32 cellular contexts compared by ENCODE assay signal in the genomic region with DNA sequence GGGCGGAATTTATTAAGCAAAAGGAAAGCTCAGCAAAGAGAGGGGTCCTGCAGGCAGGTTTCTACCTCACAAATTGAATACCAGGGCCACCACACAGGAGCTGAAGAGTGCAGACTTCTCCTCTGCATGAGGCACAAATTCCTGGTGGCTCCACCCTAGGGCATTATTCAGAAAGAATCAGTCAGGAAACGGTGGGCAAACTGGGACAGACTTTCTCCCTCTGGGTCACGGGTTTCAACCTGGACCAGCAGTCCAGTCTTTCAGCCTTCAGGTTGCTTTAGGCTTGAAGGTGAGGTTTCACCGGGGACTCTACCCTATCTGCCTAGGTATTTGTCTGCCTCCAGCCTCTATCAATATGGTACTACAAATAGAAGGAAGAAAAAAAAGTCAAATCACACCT. TPM values are rescaled to one million over a fixed set of nuclear protein-coding genes. Genes with fewer than 3 reads are reported as not detected.
DNase-seq lines count a peak whose midpoint lies in the region; ATAC-seq, FAIRE-seq and TF ChIP-seq lines count a peak whose summit lies in the region.
"Had no signal": no experiment of that assay in that cellular context is flagged by ENCODE, and none has a peak within 500 bp of the region (broad histone marks: within the 10 kb centered on the region; RNA-seq: fewer than 3 reads in every experiment).

No MANE protein-coding gene starts in this region.

- no peak overlapping the region for H3K9ac ChIP-seq in HepG2 (ENCODE audit: insufficient read depth, low read depth, low read length)

- peaks cover 15% of the 10 kb centered on the region for H3K36me3 Mint-ChIP-seq in activated CD8-positive, alpha-beta T cell treated with anti-CD3 and anti-CD28 coated beads, Interleukin-2, amount 10 ng/mL, durations not matched to agents 7 days and 5 days (ENCODE audit: low read depth)

- CTCF ChIA-PET in HepG2 (lab: Yijun Ruan, JAX; ENCODE audit: low intra/inter-chr PET ratio, low total read pairs) = interaction anchor here (1.5 to 5.2 kb wide), 4 partner anchors 105 to 212 kb away, joined by 11 to 108 read pairs (median 26); no protein-coding TSS in a partner anchor
- CTCF ChIA-PET in activated CD8-positive, alpha-beta T cell treated with anti-CD3 and anti-CD28 coated beads, Interleukin-2, amount 10 ng/mL, durations not matched to agents 7 days and 5 days (lab: Charles Lee) = interaction anchor here (0.7 to 2.8 kb wide), 22 partner anchors 9 to 585 kb away, joined by 3 to 38 read pairs (median 4); no protein-coding TSS in a partner anchor

- TF ChIP-seq POLR2A in HepG2 (IDR thresholded peaks at IDR 0.05; ENCODE audit: insufficient read depth in 1 of 2, low read depth in 2 of 2, low read length in 2 of 2) (no peak), right lobe of liver (IDR thresholded peaks at IDR 0.05) (no peak)

- no peak for TF ChIP-seq CTCF in HepG2 (CRISPR knock-in tag; IDR thresholded peaks at IDR 0.05)
- TF ChIP-seq CTCF in right lobe of liver (IDR thresholded peaks at IDR 0.05) = no peak
- no peak for TF ChIP-seq CTCF in VCaP (conservative IDR thresholded peaks at IDR 0.05)

- intact Hi-C loops in HepG2 (cut with micrococcal nuclease; ENCODE audit: unreplicated experiment) (loop anchor here (1.0 kb wide), 6 partner anchors 40 to 212 kb away; no protein-coding TSS in a partner anchor), right lobe of liver (cut with DNase I) (loop anchor here in 1 of 2 donors (10.0 kb wide), 1 partner anchor 198 kb away; no protein-coding TSS in a partner anchor), left colon (cut with DNase I, micrococcal nuclease) (no loop called here)

- H3K4me1 Mint-ChIP-seq in activated CD8-positive, alpha-beta T cell treated with anti-CD3 and anti-CD28 coated beads, Interleukin-2, amount 10 ng/mL, durations not matched to agents 7 days and 5 days (ENCODE audit: low read depth) = peaks cover 4% of the 10 kb centered on the region

- H4K20me1 ChIP-seq in HepG2 (ENCODE audit: insufficient read depth, low read length) = peaks cover 87% of the 10 kb centered on the region

- peak overlapping the region; percentile 29; the same call in 1 of the 2 replicates for H3K4me2 ChIP-seq in HepG2 (ENCODE audit: low read depth, low read length)

- H2AFZ ChIP-seq in HepG2 (ENCODE audit: low read length) = no peak overlapping the region

- TF ChIP-seq EP300 in HepG2 (IDR thresholded peaks at IDR 0.05; ENCODE audit: low read depth in 2 of 2, low read length in 2 of 2) = no peak
- TF ChIP-seq EP300 in HepG2 (CRISPR knock-in tag; IDR thresholded peaks at IDR 0.05; ENCODE audit: borderline replicate concordance) = no peak

- in situ Hi-C loops in HepG2 (cut with HindIII; ENCODE audit: extremely low pct_ligation_motif_present, low pct_unique_long_range_greater_than_20kb) = loop anchor here (5.0 kb wide), 2 partner anchors 105 to 210 kb away; no protein-coding TSS in a partner anchor

- POLR2A ChIA-PET in HepG2 (lab: Yijun Ruan, JAX) = interaction anchor here (0.7 to 2.7 kb wide), 6 partner anchors 39 to 196 kb away, joined by 3 to 32 read pairs (median 6); no protein-coding TSS in a partner anchor
- POLR2A ChIA-PET in activated CD8-positive, alpha-beta T cell treated with anti-CD3 and anti-CD28 coated beads, Interleukin-2, amount 10 ng/mL, durations not matched to agents 7 days and 5 days (lab: Charles Lee) = no interaction called here

- H3K79me2 ChIP-seq in HepG2 (ENCODE audit: insufficient read depth, low read length) = peaks cover 98% of the 10 kb centered on the region

- H3K9me3 Mint-ChIP-seq in activated CD8-positive, alpha-beta T cell treated with anti-CD3 and anti-CD28 coated beads, Interleukin-2, amount 10 ng/mL, durations not matched to agents 7 days and 5 days (ENCODE audit: insufficient read depth) = no peaks in the 10 kb centered on the region
- H3K9me3 Mint-ChIP-seq: effector memory CD8-positive, alpha-beta T cell; nephron progenitor cell had no signal

- ATAC-seq in HepG2 (peak; percentile 11), right lobe of liver (no peak), left colon (peak; percentile 16), GM19463 (IDR thresholded peaks at IDR 0.05; ENCODE audit: unreplicated experiment) (no peak), GM19035 (IDR thresholded peaks at IDR 0.05; ENCODE audit: unreplicated experiment) (no peak)
- no peak for ATAC-seq in activated CD8-positive, alpha-beta T cell treated with anti-CD3 and anti-CD28 coated beads, Interleukin-2, amount 10 ng/mL, durations not matched to agents 7 days and 5 days
- ATAC-seq: effector memory CD8-positive, alpha-beta T cell had no signal

- DNase-seq in HepG2 (ENCODE audit: low spot score) (no peak), right lobe of liver (no peak), left colon (no peak)
- DNase-seq in activated CD8-positive, alpha-beta T cell treated with anti-CD3 and anti-CD28 coated beads, Interleukin-2, amount 10 ng/mL, durations not matched to agents 7 days and 5 days = no peak
- DNase-seq: activated CD4-positive, alpha-beta T cell treated with anti-CD3 and anti-CD28 coated beads for 48 hours; activated gamma-delta T cell treated with Interleukin-2 at 50 U/mL for 16 hours; activated T-cell treated with anti-CD3 and anti-CD28 coated beads, Interleukin-2, amount 50 U/mL, for 1 hour; caudate nucleus; COR-L47; cortex of kidney; effector memory CD8-positive, alpha-beta T cell; foreskin fibroblast; GF-D8; heart right ventricle; kidney glomerular epithelial cell; NCI-H1092 treated with DMSO at 0.1 percent for 48 hours; NCI-H187 treated with DMSO at 0.1 percent for 48 hours; NCI-H2171 treated with DMSO at 0.1 percent for 48 hours; NCI-H510A; nephron progenitor cell; pancreas; stimulated activated naive CD4-positive, alpha-beta T cell treated with Interleukin-2 at 50 U/mL for 16 hours; T-helper 9 cell; testis had no signal

- no peaks in the 10 kb centered on the region for H3K27me3 ChIP-seq in HepG2 (ENCODE audit: control insufficient read depth in 1 of 2, insufficient read depth in 2 of 2, low read length in 2 of 2)
- H3K27me3 ChIP-seq in right lobe of liver = no peaks in the 10 kb centered on the region
- H3K27me3 ChIP-seq: esophagus muscularis mucosa, heart right ventricle, pancreas, SJSA1, testis had no signal

- H3K4me1 ChIP-seq in HepG2 (ENCODE audit: insufficient read depth, low read length) (peaks cover 100% of the 10 kb centered on the region), right lobe of liver (peaks cover 0 to 32% (median 13%) of the 10 kb centered on the region in 4 donors)

- H3K4me3 Mint-ChIP-seq in activated CD8-positive, alpha-beta T cell treated with anti-CD3 and anti-CD28 coated beads, Interleukin-2, amount 10 ng/mL, durations not matched to agents 7 days and 5 days = no peak overlapping the region
- H3K4me3 Mint-ChIP-seq: effector memory CD8-positive, alpha-beta T cell; nephron progenitor cell had no signal

- H3K9me3 ChIP-seq in HepG2 (ENCODE audit: low read length) = no peaks in the 10 kb centered on the region
- H3K9me3 ChIP-seq in right lobe of liver = no peaks in the 10 kb centered on the region
- H3K9me3 ChIP-seq: esophagus muscularis mucosa, heart right ventricle, pancreas, SJSA1, testis had no signal

- 0 out of 2 replicates have a peak, but pooled peaks have one; percentile 11 for TF ChIP-seq RAD21 in HepG2 (CRISPR knock-in tag; IDR thresholded peaks at IDR 0.05)

- BruUV-seq in HepG2 (replicated peaks; lab: Mats Ljungman, UMichigan) = TSS peak; percentile 2

- H3K36me3 ChIP-seq in HepG2 (replicated peaks in 1 of 2; ENCODE audit: control insufficient read depth in 1 of 2, insufficient read depth in 2 of 2, low read length in 2 of 2) = peaks cover 11 to 54% of the 10 kb centered on the region in 2 experiments
- no peaks in the 10 kb centered on the region for H3K36me3 ChIP-seq in right lobe of liver
- H3K36me3 ChIP-seq: esophagus muscularis mucosa, pancreas had no signal

- WGBS in HepG2 (ENCODE audit: low lambda C conversion rate) = 90% methylated on average over 4 of the region's 4 CpGs
- WGBS in right lobe of liver (ENCODE audit: insufficient coverage, low coverage, low lambda C conversion rate, missing lambda C conversion rate) = 92% methylated on average over 3 of the region's 4 CpGs

- no peaks in the 10 kb centered on the region for H3K27me3 Mint-ChIP-seq in activated CD8-positive, alpha-beta T cell treated with anti-CD3 and anti-CD28 coated beads, Interleukin-2, amount 10 ng/mL, durations not matched to agents 7 days and 5 days (ENCODE audit: low read depth)
- H3K27me3 Mint-ChIP-seq: effector memory CD8-positive, alpha-beta T cell had no signal

- no peak for FAIRE-seq in HepG2 (lab: Jason Lieb, UNC)
- FAIRE-seq: astrocyte, urothelium cell line had no signal

- H3K4me3 ChIP-seq in HepG2 (replicated peaks in 1 of 3; ENCODE audit: insufficient read depth in 1 of 3, low read depth in 2 of 3, low read length in 3 of 3) (no peak overlapping the region), right lobe of liver (no peak overlapping the region)
- H3K4me3 ChIP-seq: esophagus muscularis mucosa, heart right ventricle, pancreas, SJSA1, skin epidermis, testis had no signal

- H3K27ac ChIP-seq in HepG2 (ENCODE audit: extremely low read length, insufficient read depth, low read length) (peak overlapping the region; percentile 48), right lobe of liver (peak overlapping the region in 1 of 3 donors; percentile 14), VCaP (peak overlapping the region; percentile 44)
- H3K27ac ChIP-seq: heart right ventricle, pancreas, SJSA1, skin epidermis, testis had no signal

- no peak overlapping the region for H3K27ac Mint-ChIP-seq in activated CD8-positive, alpha-beta T cell treated with anti-CD3 and anti-CD28 coated beads, Interleukin-2, amount 10 ng/mL, durations not matched to agents 7 days and 5 days
- H3K27ac Mint-ChIP-seq: effector memory CD8-positive, alpha-beta T cell; nephron progenitor cell had no signal

RNA-seq across cellular contexts. Expression of gene ACSL3, which starts 41.8 kb away (rescaled TPM):
- total RNA-seq in HepG2 (2016; rRNA removed; fragmentation: Illumina TruSeq; extraction: Trizol) = 168 and 305 TPM in 2 replicates
- 76.3 and 94.9 TPM in 2 replicates for total RNA-seq in HepG2 (2016; cell fraction: cytosol; rRNA removed; fragmentation: Illumina TruSeq; extraction: Trizol; ENCODE audit: low read depth)
- total RNA-seq in HepG2 (2016; cell fraction: insoluble cytoplasmic fraction; rRNA removed; fragmentation: Illumina TruSeq; extraction: Trizol) = 169 and 295 TPM in 2 replicates
- 55.2 and 64.8 TPM in 2 replicates for total RNA-seq in HepG2 (2016; cell fraction: membrane; rRNA removed; fragmentation: Illumina TruSeq; extraction: Trizol)
- 307 and 341 TPM in 2 replicates for total RNA-seq in HepG2 (2016; cell fraction: nucleus; rRNA removed; fragmentation: Illumina TruSeq; extraction: Trizol)
- polyA plus RNA-seq in HepG2 (2011; rRNA removed) = 365 and 432 TPM in 2 replicates
- 235 and 319 TPM in 2 replicates for polyA plus RNA-seq in HepG2 (2011; cell fraction: cytosol; rRNA removed)
- 101 and 136 TPM in 2 replicates for polyA plus RNA-seq in HepG2 (2011; cell fraction: nucleus; rRNA removed)
- 299 and 342 TPM in 2 replicates for polyA plus RNA-seq in HepG2 (2012)
- polyA plus RNA-seq in HepG2 (2016; cell fraction: cytosol; fragmentation: Illumina TruSeq; extraction: Trizol; ENCODE audit: low read depth) = 9.3 and 12.3 TPM in 2 replicates
- polyA plus RNA-seq in HepG2 (2016; cell fraction: insoluble cytoplasmic fraction; fragmentation: Illumina TruSeq; extraction: Trizol; ENCODE audit: low read depth) = 107 and 108 TPM in 2 replicates
- polyA plus RNA-seq in HepG2 (2016; cell fraction: membrane; fragmentation: Illumina TruSeq; extraction: Trizol; ENCODE audit: low read depth) = 14.4 and 18.9 TPM in 2 replicates
- polyA plus RNA-seq in HepG2 (2016; cell fraction: nucleus; fragmentation: Illumina TruSeq; extraction: Trizol; ENCODE audit: insufficient read depth, low read depth) = 272 TPM in 2 replicates
- 80.5 and 445 TPM in 2 replicates for polyA minus RNA-seq in HepG2 (2011; rRNA and poly(A)+ RNA removed; ENCODE audit: low replicate concordance)
- 370 and 593 TPM in 2 replicates for polyA minus RNA-seq in HepG2 (2011; cell fraction: cytosol; rRNA and poly(A)+ RNA removed)
- polyA minus RNA-seq in HepG2 (2011; cell fraction: nucleus; rRNA and poly(A)+ RNA removed) = 667 and 745 TPM in 2 replicates
- 10 to 100 TPM; 31.1 to 73.0 (median 49.9) TPM for total RNA-seq in right lobe of liver
- total RNA-seq in left colon = 100 to 1,000 TPM in 1 of 2 donors, 10 to 100 TPM in 1; 93.1 to 119 TPM
- total RNA-seq in activated CD8-positive, alpha-beta T cell treated with anti-CD3 and anti-CD28 coated beads, Interleukin-2, amount 10 ng/mL, durations not matched to agents 7 days and 5 days = 10 to 100 TPM; 46.5 to 54.6 TPM

Comparison
In these comparisons a context has a peak if more than half of its experiments do, and no peak if none do; other contexts are left out.
1. ATAC-seq: peak in HepG2 (single experiment) and left colon (single experiment); none in right lobe of liver (0 of 4), activated CD8-positive, alpha-beta T cell treated with anti-CD3 and anti-CD28 coated beads, Interleukin-2, amount 10 ng/mL, durations not matched to agents 7 days and 5 days (single experiment), GM19463 (single experiment) and GM19035 (single experiment).